In genomic region chrX:14700982-14701381, GRCh38 we compare ENCODE assay signal across 32 cellular contexts.
"Had no signal": no experiment of that assay in that cellular context is flagged by ENCODE, and none has a peak within 500 bp of the region (broad histone marks: within the 10 kb centered on the region; RNA-seq: fewer than 3 reads in every experiment).

No MANE protein-coding gene starts in this region.

- H3K27ac ChIP-seq: adrenal gland, ascending aorta, body of pancreas, brain microvascular endothelial cell, breast epithelium, cardiac muscle cell had no signal

- DNase-seq: activated effector memory CD4-positive, alpha-beta T cell treated with anti-CD3 and anti-CD28 coated beads, Interleukin-2, amount 50 U/mL, for 16 hours; activated effector memory CD4-positive, alpha-beta T cell treated with Interleukin-2 at 50 U/mL for 16 hours; activated gamma-delta T cell; activated gamma-delta T cell treated with Interleukin-2 at 50 U/mL for 16 hours; activated naive CD4-positive, alpha-beta T cell; activated naive CD4-positive, alpha-beta T cell treated with anti-CD3 and anti-CD28 coated beads for 36 hours; activated naive CD4-positive, alpha-beta T cell treated with anti-CD3 and anti-CD28 coated beads, Interleukin-2, amount 10 ng/mL, durations not matched to agents 7 days and 5 days; activated naive CD4-positive, alpha-beta T cell treated with anti-CD3 and anti-CD28 coated beads, Interleukin-2, amount 50 U/mL, for 16 hours; activated naive CD4-positive, alpha-beta T cell treated with Interleukin-2 at 50 U/mL for 16 hours; activated naive CD8-positive, alpha-beta T cell treated with anti-CD3 and anti-CD28 coated beads for 36 hours; activated naive CD8-positive, alpha-beta T cell treated with anti-CD3 and anti-CD28 coated beads, Interleukin-2, amount 10 ng/mL, durations not matched to agents 7 days and 5 days; activated naive CD8-positive, alpha-beta T cell treated with anti-CD3 and anti-CD28 coated beads, Interleukin-2, amount 50 U/mL, for 24 hours; activated T-cell treated with anti-CD3 and anti-CD28 coated beads, Interleukin-2, amount 50 U/mL, for 1 hour; activated T-cell treated with anti-CD3 and anti-CD28 coated beads, Interleukin-2, amount 50 U/mL, for 24 hours; activated T-cell treated with anti-CD3 and anti-CD28 coated beads, Interleukin-2, amount 50 U/mL, for 4 hours; activated T-cell treated with anti-CD3 and anti-CD28 coated beads, Interleukin-2, amount 50 U/mL, for 48 hours; activated T-cell treated with anti-CD3 and anti-CD28 coated beads, Interleukin-2, amount 50 U/mL, for 72 hours; adrenal gland; amniotic stem cell; amygdala; anterior cingulate cortex; aorta; body of pancreas; brain microvascular endothelial cell; central memory CD4-positive, alpha-beta T cell; cerebellar nuclear complex had no signal

- H3K4me1 ChIP-seq: adrenal gland, ascending aorta, body of pancreas, breast epithelium had no signal

- H3K36me3 ChIP-seq: adrenal gland, ascending aorta, brain microvascular endothelial cell, breast epithelium, cardiac muscle cell had no signal

- ATAC-seq: activated naive CD4-positive, alpha-beta T cell treated with anti-CD3 and anti-CD28 coated beads, Interleukin-2, amount 50 U/mL, for 72 hours; activated naive CD8-positive, alpha-beta T cell treated with anti-CD3 and anti-CD28 coated beads, Interleukin-2, amount 50 U/mL, for 24 hours; activated T-cell treated with anti-CD3 and anti-CD28 coated beads, Interleukin-2, amount 50 U/mL, for 4 hours; activated T-cell treated with anti-CD3 and anti-CD28 coated beads, Interleukin-2, amount 50 U/mL, for 72 hours; activated T-helper 17 cell treated with anti-CD3 and anti-CD28 coated beads, Interleukin-2, amount 50 U/mL, for 72 hours; body of pancreas had no signal

- H3K27me3 ChIP-seq: adrenal gland, ascending aorta, body of pancreas, brain microvascular endothelial cell, cardiac muscle cell had no signal

- H3K9me3 ChIP-seq: adrenal gland, ascending aorta, body of pancreas, breast epithelium had no signal

- H3K4me3 ChIP-seq: adrenal gland, ascending aorta, body of pancreas, breast epithelium, cardiac muscle cell had no signal

- FAIRE-seq: bronchial epithelial cell had no signal
